In the genomic region with DNA sequence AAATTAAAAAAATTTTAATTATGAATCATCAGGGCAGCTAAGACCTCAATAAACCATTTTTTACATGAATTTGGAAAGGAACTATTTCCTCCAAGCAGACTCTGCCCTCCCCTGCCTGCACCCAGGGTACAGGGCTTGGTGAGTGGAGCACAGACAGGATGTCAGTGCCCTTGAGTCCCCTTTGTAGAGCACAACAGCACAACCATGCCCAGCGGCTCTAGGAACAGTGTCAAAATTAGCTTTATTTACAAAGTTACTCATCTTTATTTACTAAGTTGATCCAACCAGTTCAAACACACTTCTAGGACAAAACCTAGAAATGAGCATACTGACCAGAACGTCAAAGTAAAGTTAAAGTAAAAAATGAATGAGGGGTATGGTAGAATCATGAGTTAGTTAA, we compare ENCODE assay signal across 18 cellular contexts.
DNase-seq lines count a peak whose midpoint lies in the region; ATAC-seq, FAIRE-seq and TF ChIP-seq lines count a peak whose summit lies in the region.
"Had no signal": no experiment of that assay in that cellular context is flagged by ENCODE, and none has a peak within 500 bp of the region (broad histone marks: within the 10 kb centered on the region; RNA-seq: fewer than 3 reads in every experiment).

No MANE protein-coding gene starts in this region.

- DNase-seq in Calu3 = peak; percentile 31
- DNase-seq in H54 (ENCODE audit: insufficient read length, low spot score) = no peak
- peak; percentile 74 for DNase-seq in Panc1 (ENCODE audit: low read depth, low spot score)
- no peak for DNase-seq in left lung
- DNase-seq in globus pallidus (ENCODE audit: low spot score) = no peak
- no peak for DNase-seq in mucosa of gallbladder (ENCODE audit: low spot score)
- DNase-seq: CD4-positive, alpha-beta memory T cell; H7; NCI-H1417 treated with DMSO at 0.1 percent for 48 hours; NCI-H2081 treated with DMSO at 0.1 percent for 48 hours; NCI-H526 treated with DMSO at 0.1 percent for 48 hours; NK-92 treated with Interleukin-12 subunit alpha and Interleukin-12 subunit beta, amount 100 ng/mL, for 24 hours; OCI-M1 had no signal

- TF ChIP-seq POLR2A in H54 (IDR thresholded peaks at IDR 0.05; ENCODE audit: low read depth, low read length) = no peak

- peak; percentile 65 for FAIRE-seq in H54 (lab: Jason Lieb, UNC)
- FAIRE-seq: HTR-8/SVneo had no signal

- peaks cover 6% of the 10 kb centered on the region for H3K36me3 Mint-ChIP-seq in Calu3 (ENCODE audit: insufficient read depth, unreplicated experiment)
- no peaks in the 10 kb centered on the region for H3K36me3 Mint-ChIP-seq in activated T-helper 17 cell treated with anti-CD3 and anti-CD28 coated beads, Interleukin-2, amount 50 U/mL, for 72 hours (ENCODE audit: low read depth)
- H3K36me3 Mint-ChIP-seq: CD4-positive, alpha-beta memory T cell had no signal

- ATAC-seq in Panc1 = peak; percentile 84
- peak; percentile 25 for ATAC-seq in left lung
- ATAC-seq in activated T-helper 17 cell treated with anti-CD3 and anti-CD28 coated beads, Interleukin-2, amount 50 U/mL, for 72 hours (replicated peaks) = no peak
- ATAC-seq: Right ventricle myocardium inferior had no signal

- no peaks in the 10 kb centered on the region for H3K27me3 ChIP-seq in Panc1 (ENCODE audit: control insufficient read depth, insufficient read depth, low read length)
- H3K27me3 ChIP-seq in left lung = no peaks in the 10 kb centered on the region

- in situ Hi-C loops in Panc1 (cut with HindIII; ENCODE audit: low pct_unique_long_range_greater_than_20kb, low sequenced_read_pairs) = no loop called here

- CTCF ChIA-PET in Calu3 (lab: Charles Lee) = interaction anchor here (1.3 kb wide), 1 partner anchor 29 kb away, joined by 4 read pairs; no protein-coding TSS in a partner anchor
- CTCF ChIA-PET in Panc1 (lab: Charles Lee) = no interaction called here

- no peaks in the 10 kb centered on the region for H3K9me3 Mint-ChIP-seq in Calu3 (ENCODE audit: low read depth, unreplicated experiment)
- H3K9me3 Mint-ChIP-seq in activated T-helper 17 cell treated with anti-CD3 and anti-CD28 coated beads, Interleukin-2, amount 50 U/mL, for 72 hours = no peaks in the 10 kb centered on the region

- H3K27ac Mint-ChIP-seq in Calu3 (ENCODE audit: unreplicated experiment) = no peak overlapping the region
- no peak overlapping the region for H3K27ac Mint-ChIP-seq in activated T-helper 17 cell treated with anti-CD3 and anti-CD28 coated beads, Interleukin-2, amount 50 U/mL, for 72 hours
- H3K27ac Mint-ChIP-seq: CD4-positive, alpha-beta memory T cell had no signal

- no peak overlapping the region for H3K4me3 Mint-ChIP-seq in Calu3 (ENCODE audit: low read depth, unreplicated experiment)
- H3K4me3 Mint-ChIP-seq in activated T-helper 17 cell treated with anti-CD3 and anti-CD28 coated beads, Interleukin-2, amount 50 U/mL, for 72 hours = no peak overlapping the region
- H3K4me3 Mint-ChIP-seq: CD4-positive, alpha-beta memory T cell had no signal

- H3K4me3 ChIP-seq in Panc1 (ENCODE audit: low read depth in 2 of 2, low read length in 2 of 2) (no peak overlapping the region), left lung (no peak overlapping the region)
- H3K4me3 ChIP-seq: SK-N-MC had no signal

- intact Hi-C loops in Calu3 (cut with micrococcal nuclease; ENCODE audit: unreplicated experiment) (no loop called here), Panc1 (cut with micrococcal nuclease; ENCODE audit: unreplicated experiment) (no loop called here), left lung (cut with DNase I) (no loop called here)

- no peaks in the 10 kb centered on the region; the same call in 1 of the 2 replicates for H3K9me3 ChIP-seq in Panc1 (ENCODE audit: control insufficient read depth, insufficient read depth, low read depth, low read length)
- H3K9me3 ChIP-seq in left lung = no peaks in the 10 kb centered on the region

- H3K36me3 ChIP-seq in Panc1 (ENCODE audit: control insufficient read depth, insufficient read depth, low read length) (no peaks in the 10 kb centered on the region), left lung (no peaks in the 10 kb centered on the region)

- H3K4me1 ChIP-seq in Panc1 (ENCODE audit: control insufficient read depth, insufficient read depth, low read length) = peaks cover 37% of the 10 kb centered on the region
- H3K4me1 ChIP-seq in left lung = peaks cover 0 to 11% of the 10 kb centered on the region in 2 donors

- H3K27me3 Mint-ChIP-seq in Calu3 (ENCODE audit: unreplicated experiment) = no peaks in the 10 kb centered on the region
- peaks cover 8% of the 10 kb centered on the region for H3K27me3 Mint-ChIP-seq in activated T-helper 17 cell treated with anti-CD3 and anti-CD28 coated beads, Interleukin-2, amount 50 U/mL, for 72 hours

- peaks cover 83% of the 10 kb centered on the region for H3K4me1 Mint-ChIP-seq in Calu3 (ENCODE audit: low read depth, unreplicated experiment)
- H3K4me1 Mint-ChIP-seq in activated T-helper 17 cell treated with anti-CD3 and anti-CD28 coated beads, Interleukin-2, amount 50 U/mL, for 72 hours = no peaks in the 10 kb centered on the region
- H3K4me1 Mint-ChIP-seq: CD4-positive, alpha-beta memory T cell had no signal

- POLR2A ChIA-PET in Panc1 (lab: Charles Lee) = no interaction called here

- BruUV-seq in Calu3 (replicated peaks; lab: Mats Ljungman, UMichigan) (no TSS peak), Panc1 (replicated peaks; lab: Mats Ljungman, UMichigan) (no TSS peak)

- TF ChIP-seq CTCF in Calu3 (IDR thresholded peaks at IDR 0.05; ENCODE audit: unreplicated experiment) (no peak), Panc1 (IDR thresholded peaks at IDR 0.05) (no peak), left lung (IDR thresholded peaks at IDR 0.05) (no peak)

- H3K27ac ChIP-seq in Panc1 (ENCODE audit: low read length) = peak overlapping the region; percentile 74
- no peak overlapping the region for H3K27ac ChIP-seq in left lung
- H3K27ac ChIP-seq: HL-60, SK-N-MC had no signal

Comparison
In these comparisons a context has a peak if more than half of its experiments do, and no peak if none do; other contexts are left out.
1. DNase-seq: peak in Calu3 (single experiment) and Panc1 (single experiment); none in H54 (single experiment), left lung (0 of 2), globus pallidus (single experiment) and mucosa of gallbladder (single experiment).